In genomic region chrX:110304371-110304770, GRCh38 we compare ENCODE assay signal across 30 cellular contexts. TPM values are rescaled to one million over a fixed set of nuclear protein-coding genes. Genes with fewer than 3 reads are reported as not detected.
"Had no signal": no experiment of that assay in that cellular context is flagged by ENCODE, and none has a peak within 500 bp of the region (broad histone marks: within the 10 kb centered on the region; RNA-seq: fewer than 3 reads in every experiment).

No MANE protein-coding gene starts in this region.

- FAIRE-seq: urothelium cell line had no signal

- H3K4me3 ChIP-seq: colonic mucosa, gastrocnemius medialis, left lung, mucosa of descending colon, prostate gland, right atrium auricular region, sigmoid colon, thoracic aorta, tibial nerve, upper lobe of left lung had no signal

- H3K4me3 Mint-ChIP-seq: dendritic cell treated with granulocyte-macrophage colony-stimulating factor and Interleukin-4, amounts not matched to agents 40 ng/mL and 50 ng/mL, for 4 days; endodermal cell; mesothelial cell of epicardium; naive B cell; natural killer cell treated with Interleukin-12 subunit alpha and Interleukin-12 subunit beta and Interleukin-15 and Interleukin-18, amount 100 ng/mL, for 72 hours; neural crest cell; stimulated activated memory B cell treated with anti-CD40 and anti-IgM and Interleukin-4, amounts not matched to agents 10 μg/mL and 1 μg/mL and 100 μg/mL, for 72 hours; stimulated activated naive CD8-positive, alpha-beta T cell treated with anti-CD3 and anti-CD28 coated beads, Interleukin-15, Interleukin-2, amounts not matched to agents 100 ng/mL and 50 ng/mL, for 24 hours had no signal

- H3K27me3 ChIP-seq: colonic mucosa, gastrocnemius medialis, left lung, right atrium auricular region, sigmoid colon, tibial nerve, upper lobe of left lung had no signal

- H3K36me3 ChIP-seq: colonic mucosa, gastrocnemius medialis, left lung, prostate gland, right atrium auricular region, sigmoid colon, thoracic aorta, tibial nerve, upper lobe of left lung had no signal

- H3K9me3 Mint-ChIP-seq: dendritic cell treated with granulocyte-macrophage colony-stimulating factor and Interleukin-4, amounts not matched to agents 40 ng/mL and 50 ng/mL, for 4 days; naive B cell; natural killer cell treated with Interleukin-12 subunit alpha and Interleukin-12 subunit beta and Interleukin-15 and Interleukin-18, amount 100 ng/mL, for 72 hours; stimulated activated memory B cell treated with anti-CD40 and anti-IgM and Interleukin-4, amounts not matched to agents 10 μg/mL and 1 μg/mL and 100 μg/mL, for 72 hours had no signal

- H3K27ac ChIP-seq: colonic mucosa, epithelial cell of prostate, gastrocnemius medialis, left lung, prostate gland, right atrium auricular region, sigmoid colon, thoracic aorta, tibial nerve, upper lobe of left lung had no signal

- DNase-seq: colonic mucosa; effector CD8-positive, alpha-beta T cell; endodermal cell; foreskin fibroblast; gastrocnemius medialis; head of caudate nucleus; left cardiac atrium; left lung; mesenchymal stem cell; mucosa of descending colon; naive B cell; sigmoid colon; stimulated activated CD4-positive, alpha-beta T cell treated with anti-CD3 and anti-CD28 coated beads, Interleukin-2, amount 100 ng/mL, for 24 hours; stimulated activated CD4-positive, alpha-beta T cell treated with anti-CD3 and anti-CD28 coated beads, Interleukin-4, amount 100 ng/mL, for 24 hours; upper lobe of left lung had no signal

- ATAC-seq: esophagus mucosa; gastrocnemius medialis; left cardiac atrium; left lung; mucosa of descending colon; natural killer cell treated with Interleukin-12 subunit alpha and Interleukin-12 subunit beta and Interleukin-15 and Interleukin-18, amount 100 ng/mL, for 72 hours; stimulated activated memory B cell treated with anti-CD40 and anti-IgM and Interleukin-4, amounts not matched to agents 10 μg/mL and 1 μg/mL and 100 μg/mL, for 72 hours had no signal

- H3K36me3 Mint-ChIP-seq: naive B cell; natural killer cell treated with Interleukin-12 subunit alpha and Interleukin-12 subunit beta and Interleukin-15 and Interleukin-18, amount 100 ng/mL, for 72 hours; stimulated activated memory B cell treated with anti-CD40 and anti-IgM and Interleukin-4, amounts not matched to agents 10 μg/mL and 1 μg/mL and 100 μg/mL, for 72 hours had no signal

- H3K27ac Mint-ChIP-seq: dendritic cell treated with granulocyte-macrophage colony-stimulating factor and Interleukin-4, amounts not matched to agents 40 ng/mL and 50 ng/mL, for 4 days; endodermal cell; mesothelial cell of epicardium; naive B cell; natural killer cell treated with Interleukin-12 subunit alpha and Interleukin-12 subunit beta and Interleukin-15 and Interleukin-18, amount 100 ng/mL, for 72 hours; stimulated activated memory B cell treated with anti-CD40 and anti-IgM and Interleukin-4, amounts not matched to agents 10 μg/mL and 1 μg/mL and 100 μg/mL, for 72 hours; stimulated activated naive CD8-positive, alpha-beta T cell treated with anti-CD3 and anti-CD28 coated beads, Interleukin-15, Interleukin-2, amounts not matched to agents 100 ng/mL and 50 ng/mL, for 24 hours had no signal

- H3K4me1 ChIP-seq: colonic mucosa, left lung, prostate gland, right atrium auricular region, sigmoid colon, tibial nerve, upper lobe of left lung had no signal

- H3K27me3 Mint-ChIP-seq: dendritic cell treated with granulocyte-macrophage colony-stimulating factor and Interleukin-4, amounts not matched to agents 40 ng/mL and 50 ng/mL, for 4 days; naive B cell; stimulated activated memory B cell treated with anti-CD40 and anti-IgM and Interleukin-4, amounts not matched to agents 10 μg/mL and 1 μg/mL and 100 μg/mL, for 72 hours; stimulated activated naive CD8-positive, alpha-beta T cell treated with anti-CD3 and anti-CD28 coated beads, Interleukin-15, Interleukin-2, amounts not matched to agents 100 ng/mL and 50 ng/mL, for 24 hours had no signal

- H3K9me3 ChIP-seq: colonic mucosa, gastrocnemius medialis, left lung, mucosa of descending colon, prostate gland, right atrium auricular region, sigmoid colon, thoracic aorta, tibial nerve, upper lobe of left lung had no signal

RNA-seq across cellular contexts. Expression of gene RTL9, which starts 54.3 kb away (rescaled TPM):
- total RNA-seq: colonic mucosa; esophagus mucosa; glomerular endothelial cell; lung microvascular endothelial cell; natural killer cell treated with Interleukin-12 subunit alpha and Interleukin-12 subunit beta and Interleukin-15 and Interleukin-18, amount 100 ng/mL, for 72 hours had no signal
